8 cellular contexts compared by ENCODE assay signal in genomic region chr4:172202480-172203076, GRCh38.
DNase-seq lines count a peak whose midpoint lies in the region; ATAC-seq, FAIRE-seq and TF ChIP-seq lines count a peak whose summit lies in the region.

No MANE protein-coding gene starts in this region.

- no peaks in the 10 kb centered on the region for H3K4me1 ChIP-seq in K562 (replicated peaks in 1 of 2; ENCODE audit: control insufficient read depth in 2 of 2, insufficient read depth in 2 of 2, low read length in 2 of 2)
- no peaks in the 10 kb centered on the region for H3K4me1 ChIP-seq in mesenchymal stem cell (ENCODE audit: control insufficient read depth, insufficient read depth, low read depth, low read length)

- no peak for TF ChIP-seq EP300 in K562 (IDR thresholded peaks at IDR 0.05; ENCODE audit: low read length)

- H4K8ac ChIP-seq in mesenchymal stem cell (ENCODE audit: low read length), result no peak overlapping the region

- in situ Hi-C loops in K562 (cut with MboI), result no loop called here

- H3K9ac ChIP-seq in K562 (ENCODE audit: insufficient read depth in 1 of 2, low read depth in 2 of 2, low read length in 2 of 2), result no peak overlapping the region
- H3K9ac ChIP-seq in mesenchymal stem cell (ENCODE audit: low read length), result no peak overlapping the region

- peak; percentile 69 to 86 for TF ChIP-seq RAD21 in K562 (CRISPR knock-in tag; conservative IDR thresholded peaks at IDR 0.05 in 1 of 2, IDR thresholded peaks at IDR 0.05 in 1 of 2)

- POLR2A ChIA-PET in K562 (lab: Yijun Ruan, JAX), result no interaction called here

- H3K79me2 ChIP-seq in K562 (ENCODE audit: control insufficient read depth, insufficient read depth, low read length), result no peaks in the 10 kb centered on the region

- no peak overlapping the region for H2BK5ac ChIP-seq in mesenchymal stem cell (ENCODE audit: low read depth, low read length, poor library complexity, severe bottlenecking)

- no peaks in the 10 kb centered on the region for H4K20me1 ChIP-seq in K562 (replicated peaks; ENCODE audit: control insufficient read depth, insufficient read depth, low read length)

- CTCF ChIA-PET in K562 (lab: Yijun Ruan, JAX; ENCODE audit: low intra/inter-chr PET ratio), result interaction anchor here (0.7 kb wide), 1 partner anchor 1943 kb away, joined by 3 read pairs; no protein-coding TSS in a partner anchor

- TF ChIP-seq CTCF in AG09319 (IDR thresholded peaks at IDR 0.05; ENCODE audit: low read depth, low read length), result peak; percentile 74
- peak; percentile 38 to 66 (median 50); a peak in 5 of 6 replicates for TF ChIP-seq CTCF in K562 (IDR thresholded peaks at IDR 0.05 in 2 of 3, conservative IDR thresholded peaks at IDR 0.05 in 1 of 3; ENCODE audit: insufficient read depth in 2 of 3, low read depth in 1 of 3, low read length in 3 of 3)

- no peak overlapping the region for H2BK12ac ChIP-seq in mesenchymal stem cell (ENCODE audit: low read length in 2 of 2)

- H3K27ac ChIP-seq in K562 (ENCODE audit: extremely low read depth, low read depth, low read length), result no peak overlapping the region
- no peak overlapping the region for H3K27ac ChIP-seq in mesenchymal stem cell (ENCODE audit: low read length, poor library complexity, severe bottlenecking)
- no peak overlapping the region for H3K27ac ChIP-seq in substantia nigra (ENCODE audit: low read depth, low read length, poor library complexity, severe bottlenecking)

- ATAC-seq in GM18868 (IDR thresholded peaks at IDR 0.05; ENCODE audit: unreplicated experiment), result peak; percentile 80
- peak; percentile 64; the same call in 1 of the 3 replicates for ATAC-seq in K562
- no peak for ATAC-seq in GM18873 (IDR thresholded peaks at IDR 0.05; ENCODE audit: low FRiP score, unreplicated experiment)

- H2BK15ac ChIP-seq in mesenchymal stem cell (ENCODE audit: low read depth, poor library complexity, severe bottlenecking), result no peak overlapping the region

- H3K27me3 ChIP-seq in K562 (ENCODE audit: control insufficient read depth in 2 of 2, insufficient read depth in 2 of 2, low read length in 2 of 2), result no peaks in the 10 kb centered on the region
- H3K27me3 ChIP-seq in mesenchymal stem cell (ENCODE audit: control insufficient read depth in 1 of 2, insufficient read depth in 1 of 2, low read length in 2 of 2), result no peaks in the 10 kb centered on the region

- no peak overlapping the region for H3K14ac ChIP-seq in mesenchymal stem cell (ENCODE audit: low read length in 2 of 2)

- no peak for TF ChIP-seq POLR2A in K562 (conservative IDR thresholded peaks at IDR 0.05)

- H3K36me3 ChIP-seq in K562 (ENCODE audit: control insufficient read depth, insufficient read depth, low read length), result no peaks in the 10 kb centered on the region
- H3K36me3 ChIP-seq in mesenchymal stem cell (ENCODE audit: control insufficient read depth in 1 of 2, insufficient read depth in 2 of 2, low read depth in 1 of 2, low read length in 2 of 2), result no peaks in the 10 kb centered on the region

- no peak for FAIRE-seq in K562 (lab: Jason Lieb, UNC)

- H2AK5ac ChIP-seq in mesenchymal stem cell (ENCODE audit: low read length, severe bottlenecking), result no peak overlapping the region

- H3K9me1 ChIP-seq in K562 (ENCODE audit: control insufficient read depth, insufficient read depth, low read length), result no peaks in the 10 kb centered on the region

- BruUV-seq in K562 (replicated peaks; lab: Mats Ljungman, UMichigan), result no TSS peak

- H2BK120ac ChIP-seq in mesenchymal stem cell (ENCODE audit: low read depth, low read length), result no peak overlapping the region

- no peak overlapping the region for H3K18ac ChIP-seq in mesenchymal stem cell (ENCODE audit: low read depth in 1 of 2, low read length in 2 of 2)

- H3K4me2 ChIP-seq in K562 (ENCODE audit: insufficient read depth, low read length), result no peak overlapping the region
- no peak overlapping the region for H3K4me2 ChIP-seq in mesenchymal stem cell (ENCODE audit: low read length, poor library complexity, severe bottlenecking)

- H3K4me3 ChIP-seq in K562, result no peak overlapping the region
- H3K4me3 ChIP-seq in mesenchymal stem cell (ENCODE audit: insufficient read depth in 1 of 2, low read depth in 1 of 2, low read length in 2 of 2), result no peak overlapping the region

- intact Hi-C loops in K562 (cut with micrococcal nuclease), result loop anchor here (1.0 to 10.0 kb wide), 4 partner anchors 46 to 1940 kb away; no protein-coding TSS in a partner anchor

- no peak overlapping the region for H3K4ac ChIP-seq in mesenchymal stem cell (ENCODE audit: low read depth in 1 of 2, low read length in 2 of 2)

- no peaks in the 10 kb centered on the region for H3K79me1 ChIP-seq in mesenchymal stem cell (replicated peaks; ENCODE audit: low read length, poor library complexity, severe bottlenecking)

- no peak for DNase-seq in AG09319 (ENCODE audit: extremely low read depth, low read depth)
- peak; percentile 41 for DNase-seq in NCI-H146 (lab: John Stamatoyannopoulos, UW)
- peak; percentile 16 to 45 (median 32) for DNase-seq in K562 (ENCODE audit: extremely low read depth in 1 of 4, low spot score in 3 of 4)
- DNase-seq in mesenchymal stem cell, result peak; percentile 55
- DNase-seq in substantia nigra (lab: John Stamatoyannopoulos, UW), result no peak
- no peak for DNase-seq in effector CD4-positive, alpha-beta T cell

- no peak overlapping the region for H4K91ac ChIP-seq in mesenchymal stem cell (ENCODE audit: low read length)

- H3K9me3 ChIP-seq in K562 (replicated peaks; ENCODE audit: control insufficient read depth, insufficient read depth, low read depth, low read length) (no peaks in the 10 kb centered on the region), mesenchymal stem cell (ENCODE audit: control insufficient read depth, low read length) (no peaks in the 10 kb centered on the region)

- H2AFZ ChIP-seq in K562 (ENCODE audit: low read depth, low read length) (no peak overlapping the region), mesenchymal stem cell (ENCODE audit: low read depth, low read length) (no peak overlapping the region)

- H3K23ac ChIP-seq in mesenchymal stem cell (ENCODE audit: low read length in 2 of 2), result no peak overlapping the region

TF ChIP-seq in K562, 482 proteins besides CTCF, POLR2A, EP300 and RAD21:
- TF ChIP-seq EP400 (IDR thresholded peaks at IDR 0.05) (no peak), PCBP2 (IDR thresholded peaks at IDR 0.05; ENCODE audit: low read depth, low read length, poor library complexity, severe bottlenecking) (no peak), SMC3 (conservative IDR thresholded peaks at IDR 0.05; ENCODE audit: insufficient read depth, low read depth, low read length) (peak; percentile 44), ARHGAP35 (IDR thresholded peaks at IDR 0.05; ENCODE audit: partially characterized antibody) (no peak), DEAF1 (CRISPR knock-in tag; IDR thresholded peaks at IDR 0.05) (peak; percentile 57)
TF ChIP-seq in K562: peak in this region for 2.

Comparison
In these comparisons a context has a peak if more than half of its experiments do, and no peak if none do; other contexts are left out.
1. DNase-seq: peak in NCI-H146 (single experiment), K562 (4 of 4) and mesenchymal stem cell (single experiment); none in AG09319 (single experiment), substantia nigra (0 of 49) and effector CD4-positive, alpha-beta T cell (single experiment).